Comparison of ENCODE assay signal across 8 cellular contexts in genomic region chr13:75482070-75482819, GRCh38. TPM values are rescaled to one million over a fixed set of nuclear protein-coding genes. Genes with fewer than 3 reads are reported as not detected.
A peak's percentile ranks its signal among the peaks of the same experiment; 100 is the strongest.
DNase-seq lines count a peak whose midpoint lies in the region; ATAC-seq and TF ChIP-seq lines count a peak whose summit lies in the region.

TBC1D4 (minus strand) TSS chr13:75482169; CDS start chr13:75481767, 402 bp downstream.

- ATAC-seq in HG02884 (IDR thresholded peaks at IDR 0.05; ENCODE audit: unreplicated experiment), result peak; percentile 64

- peaks cover 39% of the 10 kb centered on the region for H3K4me1 Mint-ChIP-seq in brain

- H3K9me3 Mint-ChIP-seq in brain, result no peaks in the 10 kb centered on the region

- no peaks in the 10 kb centered on the region for H3K36me3 Mint-ChIP-seq in brain

- DNase-seq in activated gamma-delta T cell treated with Interleukin-2 at 50 U/mL for 16 hours (peak; percentile 46), activated gamma-delta T cell (lab: John Stamatoyannopoulos, UW) (no peak), NCI-H1436 (lab: John Stamatoyannopoulos, UW) (peak; percentile 83), iPS DF 19.7 (ENCODE audit: low read depth, low spot score) (peak; percentile 75), retina (peak; percentile 95)

- peak; percentile 81 to 82 for TF ChIP-seq CTCF in brain (conservative IDR thresholded peaks at IDR 0.05)

- H3K27ac Mint-ChIP-seq in brain, result peak within 1 kb of the TSS; percentile 64 to 99 (median 92)

- intact Hi-C loops in T-helper 2 cell treated with Interferon-gamma antibody and Interleukin-4, amounts not matched to agents 100 ng/mL and 5 ng/mL, for 36 hours (cut with micrococcal nuclease), result loop anchor here (1.0 to 5.0 kb wide), 6 partner anchors 55 to 1350 kb away; partner anchors contain the start of genes COMMD6, KLF12, LMO7 and UCHL3

- peak within 1 kb of the TSS; percentile 92 to 98 (median 96) for H3K4me3 Mint-ChIP-seq in brain

- H3K27me3 Mint-ChIP-seq in brain, result peaks cover 16% of the 10 kb centered on the region

RNA-seq across cellular contexts. Expression of gene TBC1D4, which starts in this region (rescaled TPM):
- total RNA-seq in T-helper 2 cell treated with Interferon-gamma antibody and Interleukin-4, amounts not matched to agents 100 ng/mL and 5 ng/mL, for 36 hours, result 23.3 and 24.8 TPM in 2 replicates
- polyA plus RNA-seq in brain (ENCODE audit: insufficient read depth, low read depth, low replicate concordance), result 5.4 TPM
